In the genomic region with DNA sequence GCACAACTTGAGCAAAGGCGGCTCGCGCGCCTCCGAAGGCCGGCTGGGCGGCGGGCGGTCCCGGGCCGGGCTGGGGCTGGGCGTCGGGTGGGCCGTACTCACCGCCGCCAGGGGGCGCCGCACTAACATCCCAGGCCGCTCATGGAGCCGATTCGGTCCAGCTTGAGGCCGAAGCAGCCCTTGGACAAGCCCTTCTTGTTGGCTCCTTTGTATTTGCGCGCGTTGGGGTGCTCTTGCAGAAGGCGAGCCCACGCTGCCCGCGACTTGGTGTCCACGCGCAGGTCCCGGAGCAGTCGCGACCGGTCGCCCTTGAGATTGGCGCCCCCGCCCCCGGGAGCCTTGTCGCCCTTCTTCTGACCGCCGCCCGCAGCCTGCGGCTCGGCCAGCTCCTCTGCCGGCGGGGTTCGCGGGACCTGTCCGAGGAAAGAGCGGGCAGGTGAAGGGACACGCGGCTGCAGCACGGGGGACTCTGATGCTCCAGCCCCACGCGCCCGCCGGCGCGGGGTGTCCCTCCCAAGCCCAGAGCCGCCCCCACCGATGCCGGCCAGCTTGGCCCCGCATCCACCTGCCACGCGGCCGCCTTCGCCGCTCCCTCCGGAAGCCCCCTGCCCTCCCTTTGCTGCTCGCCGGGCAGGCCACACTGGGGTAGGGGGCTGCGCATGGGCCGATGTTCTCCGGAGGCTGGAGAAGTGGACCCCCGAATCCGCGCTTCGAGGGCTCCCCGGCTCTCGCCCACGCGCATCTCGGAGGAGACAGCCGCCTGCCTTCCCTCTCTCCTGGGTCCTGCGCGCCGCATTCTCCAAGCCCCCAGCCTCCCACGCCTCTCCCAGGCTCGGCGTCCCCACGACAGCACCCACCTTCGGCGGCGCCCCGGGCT, we compare ENCODE assay signal across 8 cellular contexts. TPM values are rescaled to one million over a fixed set of nuclear protein-coding genes. Genes with fewer than 3 reads are reported as not detected.
DNase-seq lines count a peak whose midpoint lies in the region; ATAC-seq and TF ChIP-seq lines count a peak whose summit lies in the region.

No MANE protein-coding gene starts in this region.

- H3K9me3 Mint-ChIP-seq in activated CD4-positive, alpha-beta T cell treated with anti-CD3 and anti-CD28 coated beads for 36 hours (ENCODE audit: low read depth): no peaks in the 10 kb centered on the region

- H3K9me3 ChIP-seq in BE2C: no peaks in the 10 kb centered on the region

- TF ChIP-seq CTCF in BE2C (IDR thresholded peaks at IDR 0.05; ENCODE audit: low read depth, low read length) (peak; percentile 67), choroid plexus epithelial cell (conservative IDR thresholded peaks at IDR 0.05; ENCODE audit: low read depth, low read length) (peak; percentile 69)

- intact Hi-C loops in activated CD4-positive, alpha-beta T cell treated with anti-CD3 and anti-CD28 coated beads for 36 hours (cut with DNase I, micrococcal nuclease): loop anchor here (1.0 to 10.0 kb wide), 8 partner anchors 19 to 597 kb away; a partner anchor contains a TSS

- CTCF ChIA-PET in activated CD4-positive, alpha-beta T cell treated with anti-CD3 and anti-CD28 coated beads for 36 hours (lab: Charles Lee): interaction anchor here (0.5 to 6.3 kb wide), 20 partner anchors 20 to 1131 kb away, joined by 3 to 67 read pairs (median 3); no protein-coding TSS in a partner anchor

- peak; percentile 50 for ATAC-seq in GM21423 (IDR thresholded peaks at IDR 0.05; ENCODE audit: unreplicated experiment)
- peak; percentile 54 for ATAC-seq in activated CD4-positive, alpha-beta T cell treated with anti-CD3 and anti-CD28 coated beads for 36 hours
- no peak for ATAC-seq in GM19395 (IDR thresholded peaks at IDR 0.05; ENCODE audit: unreplicated experiment)

- H3K36me3 Mint-ChIP-seq in activated CD4-positive, alpha-beta T cell treated with anti-CD3 and anti-CD28 coated beads for 36 hours (ENCODE audit: low read depth): no peaks in the 10 kb centered on the region

- POLR2A ChIA-PET in activated CD4-positive, alpha-beta T cell treated with anti-CD3 and anti-CD28 coated beads for 36 hours (lab: Charles Lee): interaction anchor here (0.7 kb wide), 1 partner anchor 216 kb away, joined by 6 read pairs; no protein-coding TSS in a partner anchor

- peaks cover 5% of the 10 kb centered on the region for H3K4me1 Mint-ChIP-seq in activated CD4-positive, alpha-beta T cell treated with anti-CD3 and anti-CD28 coated beads for 36 hours

- peaks cover 39% of the 10 kb centered on the region for H3K27me3 Mint-ChIP-seq in activated CD4-positive, alpha-beta T cell treated with anti-CD3 and anti-CD28 coated beads for 36 hours

- no peak overlapping the region for H3K27ac Mint-ChIP-seq in activated CD4-positive, alpha-beta T cell treated with anti-CD3 and anti-CD28 coated beads for 36 hours

- DNase-seq in BE2C (peak; percentile 89), NCI-H2196 (lab: John Stamatoyannopoulos, UW; ENCODE audit: unreplicated experiment) (peak; percentile 81), choroid plexus epithelial cell (ENCODE audit: low read depth) (peak; percentile 93), kidney glomerular epithelial cell (lab: John Stamatoyannopoulos, UW) (peak; percentile 30)
- peak; percentile 85 for DNase-seq in activated CD4-positive, alpha-beta T cell treated with anti-CD3 and anti-CD28 coated beads for 36 hours
- DNase-seq in stimulated activated CD4-positive, alpha-beta T cell treated with anti-CD3 and anti-CD28 coated beads, Interleukin-15, amount 100 ng/mL, for 1 hour (ENCODE audit: low read depth in 1 of 2, low spot score in 1 of 2): peak; percentile 41 to 63

- no peaks in the 10 kb centered on the region for H3K36me3 ChIP-seq in BE2C

- H3K27me3 ChIP-seq in BE2C: peaks cover 21% of the 10 kb centered on the region

- H3K4me3 Mint-ChIP-seq in activated CD4-positive, alpha-beta T cell treated with anti-CD3 and anti-CD28 coated beads for 36 hours: peak overlapping the region; percentile 61

- H3K4me3 ChIP-seq in BE2C (ENCODE audit: low read depth, low read length): peak overlapping the region; percentile 64
- H3K4me3 ChIP-seq in choroid plexus epithelial cell (ENCODE audit: low read depth, low read length): peak overlapping the region; percentile 46

- H3K4me1 ChIP-seq in BE2C: no peaks in the 10 kb centered on the region

RNA-seq across cellular contexts. Expression of a gene that starts 0.7 kb away (rescaled TPM):
- 8.6 TPM for polyA plus RNA-seq in BE2C (2012; ENCODE audit: insufficient read depth, insufficient read length, low read depth)
- under 1 TPM; 0.35 to 0.46 TPM for total RNA-seq in activated CD4-positive, alpha-beta T cell treated with anti-CD3 and anti-CD28 coated beads for 36 hours

RNA-seq across cellular contexts. Expression of a gene that starts 36.0 kb away (rescaled TPM):
- 60.5 TPM for polyA plus RNA-seq in BE2C (2012; ENCODE audit: insufficient read depth, insufficient read length, low read depth)
- 10 to 100 TPM; 25.6 to 34.5 TPM for total RNA-seq in activated CD4-positive, alpha-beta T cell treated with anti-CD3 and anti-CD28 coated beads for 36 hours

Comparison
In these comparisons a context has a peak if more than half of its experiments do, and no peak if none do; other contexts are left out.
1. DNase-seq: peak in every context shown above with its lines; median percentile 93 in choroid plexus epithelial cell; 89 in BE2C; 85 in activated CD4-positive, alpha-beta T cell treated with anti-CD3 and anti-CD28 coated beads for 36 hours; 81 in NCI-H2196; 52 in stimulated activated CD4-positive, alpha-beta T cell treated with anti-CD3 and anti-CD28 coated beads, Interleukin-15, amount 100 ng/mL, for 1 hour; 30 in kidney glomerular epithelial cell.